1 cellular context compared by ENCODE assay signal in the genomic region with DNA sequence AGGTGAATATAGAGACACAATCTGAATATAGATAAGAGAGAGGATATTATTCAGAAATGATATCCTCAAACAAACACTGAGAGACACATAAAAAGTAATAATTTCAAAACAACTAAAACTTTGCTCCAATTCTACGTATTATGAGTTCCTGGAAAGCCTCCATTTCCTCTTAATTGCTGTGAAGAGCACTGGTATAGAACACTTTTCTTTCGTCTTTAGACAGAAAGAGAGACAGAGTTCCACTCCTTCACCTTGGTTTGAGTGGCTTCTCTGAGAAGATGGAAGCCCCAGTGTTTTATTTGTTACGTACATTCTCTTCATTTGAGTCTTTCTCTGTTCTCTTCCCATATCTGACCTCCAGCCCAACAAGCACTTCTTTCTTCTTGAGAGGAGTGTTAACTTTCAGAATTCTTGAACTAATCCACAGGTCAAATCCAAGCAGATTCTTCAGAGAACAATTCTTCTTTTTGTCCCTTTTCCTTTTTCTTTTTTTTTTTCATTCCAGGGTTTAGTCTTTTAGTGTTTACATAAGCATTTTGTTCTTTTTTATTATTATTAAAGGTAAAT.
TF ChIP-seq lines count a peak whose summit lies in the region.

No MANE protein-coding gene starts in this region.

TF ChIP-seq in GM12878, 131 proteins besides CTCF, POLR2A, EP300 and RAD21:
- no peak for TF ChIP-seq PBX3 (IDR thresholded peaks at IDR 0.05; ENCODE audit: insufficient replicate concordance, low read depth, low read length)
